Comparison of ENCODE assay signal across 15 cellular contexts in the genomic region with DNA sequence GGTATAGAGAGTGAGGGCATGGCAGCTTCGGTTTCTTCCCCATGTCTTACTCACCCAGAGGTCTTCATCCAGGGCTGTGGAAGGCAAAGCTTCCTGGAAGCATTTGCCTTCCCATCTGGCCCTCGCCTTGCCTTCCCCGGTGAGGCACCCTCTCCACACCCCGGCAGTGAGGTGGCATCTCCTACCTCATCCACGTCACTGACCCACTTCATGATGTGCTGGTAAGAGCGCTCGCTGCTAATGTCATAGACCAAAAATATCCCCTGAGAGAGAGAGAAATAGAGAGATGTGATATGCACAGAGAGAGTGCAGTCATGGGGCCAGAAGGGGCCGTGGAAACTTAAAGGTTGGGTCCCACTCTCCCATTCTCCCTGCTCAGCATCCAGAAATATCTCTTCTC. TPM values are rescaled to one million over a fixed set of nuclear protein-coding genes. Genes with fewer than 3 reads are reported as not detected.
A peak's percentile ranks its signal among the peaks of the same experiment; 100 is the strongest.
DNase-seq lines count a peak whose midpoint lies in the region; ATAC-seq and TF ChIP-seq lines count a peak whose summit lies in the region.
"Had no signal": no experiment of that assay in that cellular context is flagged by ENCODE, and none has a peak within 500 bp of the region (broad histone marks: within the 10 kb centered on the region; RNA-seq: fewer than 3 reads in every experiment).

No MANE protein-coding gene starts in this region.

- H3K27ac ChIP-seq in right cardiac atrium (ENCODE audit: low read length) (peak overlapping the region; percentile 87), gastrocnemius medialis (peak overlapping the region; percentile 90 to 97 (median 92)), breast epithelium (no peak overlapping the region)
- H3K27ac ChIP-seq: GM23248 had no signal

- no peak for ATAC-seq in activated T-helper 17 cell treated with anti-CD3 and anti-CD28 coated beads, Interleukin-2, amount 50 U/mL, for 72 hours (replicated peaks)
- ATAC-seq in right cardiac atrium, result peak; percentile 72 to 76
- ATAC-seq in gastrocnemius medialis, result peak; percentile 90 to 96
- ATAC-seq: GM12878, HCT116, K562 had no signal

- no peaks in the 10 kb centered on the region for H3K27me3 Mint-ChIP-seq in activated T-helper 17 cell treated with anti-CD3 and anti-CD28 coated beads, Interleukin-2, amount 50 U/mL, for 72 hours
- H3K27me3 Mint-ChIP-seq in immature natural killer cell (ENCODE audit: low read depth in 3 of 3), result no peaks in the 10 kb centered on the region

- peak overlapping the region; percentile 15 for H3K27ac Mint-ChIP-seq in activated T-helper 17 cell treated with anti-CD3 and anti-CD28 coated beads, Interleukin-2, amount 50 U/mL, for 72 hours
- H3K27ac Mint-ChIP-seq in immature natural killer cell, result no peak overlapping the region

- H3K27me3 ChIP-seq in right cardiac atrium (ENCODE audit: control insufficient read depth, insufficient read depth) (no peaks in the 10 kb centered on the region), gastrocnemius medialis (no peaks in the 10 kb centered on the region), breast epithelium (no peaks in the 10 kb centered on the region)

- H3K9me3 ChIP-seq in right cardiac atrium (ENCODE audit: control insufficient read depth, low read length) (no peaks in the 10 kb centered on the region), gastrocnemius medialis (no peaks in the 10 kb centered on the region), breast epithelium (no peaks in the 10 kb centered on the region)

- no peaks in the 10 kb centered on the region for H3K4me1 Mint-ChIP-seq in activated T-helper 17 cell treated with anti-CD3 and anti-CD28 coated beads, Interleukin-2, amount 50 U/mL, for 72 hours
- peaks cover 4 to 8% of the 10 kb centered on the region in 2 donors for H3K4me1 Mint-ChIP-seq in immature natural killer cell

- DNase-seq in head of caudate nucleus (peak in 34 of 42 donors; percentile 11 to 87 (median 62)), right cardiac atrium (peak; percentile 50 to 74 (median 50)), gastrocnemius medialis (peak; percentile 66 to 78), breast epithelium (ENCODE audit: low spot score in 2 of 2) (no peak), NCI-H345 (lab: John Stamatoyannopoulos, UW) (no peak), immature natural killer cell (no peak)
- DNase-seq: GM23248, NCI-H1436 treated with DMSO at 0.1 percent for 48 hours, NCI-H2081, NCI-H524 had no signal

- no peaks in the 10 kb centered on the region for H3K9me3 Mint-ChIP-seq in activated T-helper 17 cell treated with anti-CD3 and anti-CD28 coated beads, Interleukin-2, amount 50 U/mL, for 72 hours
- no peaks in the 10 kb centered on the region for H3K9me3 Mint-ChIP-seq in immature natural killer cell

- TF ChIP-seq POLR2A in gastrocnemius medialis (IDR thresholded peaks at IDR 0.05) (peak; percentile 60 to 73), breast epithelium (IDR thresholded peaks at IDR 0.05) (no peak)

- H3K4me1 ChIP-seq in right cardiac atrium (ENCODE audit: control insufficient read depth, insufficient read depth, low read length) (peaks cover 4% of the 10 kb centered on the region), gastrocnemius medialis (peaks cover 44 to 56% of the 10 kb centered on the region in 2 donors), breast epithelium (no peaks in the 10 kb centered on the region)

- H3K36me3 ChIP-seq in gastrocnemius medialis, result peaks cover 0 to 8% of the 10 kb centered on the region in 2 donors
- H3K36me3 ChIP-seq in breast epithelium, result no peaks in the 10 kb centered on the region

- H3K4me3 Mint-ChIP-seq in activated T-helper 17 cell treated with anti-CD3 and anti-CD28 coated beads, Interleukin-2, amount 50 U/mL, for 72 hours, result no peak overlapping the region
- no peak overlapping the region for H3K4me3 Mint-ChIP-seq in immature natural killer cell

- H3K36me3 Mint-ChIP-seq in activated T-helper 17 cell treated with anti-CD3 and anti-CD28 coated beads, Interleukin-2, amount 50 U/mL, for 72 hours (ENCODE audit: low read depth), result peaks cover 16% of the 10 kb centered on the region
- peaks cover 0 to 19% (median 7%) of the 10 kb centered on the region in 3 donors for H3K36me3 Mint-ChIP-seq in immature natural killer cell

- H3K4me3 ChIP-seq in right cardiac atrium (ENCODE audit: low read length), result peak overlapping the region; percentile 7
- H3K4me3 ChIP-seq in gastrocnemius medialis, result peak overlapping the region in 2 of 4 donors; percentile 19 to 25
- H3K4me3 ChIP-seq in breast epithelium, result no peak overlapping the region
- H3K4me3 ChIP-seq: GM12878, GM23248, K562 had no signal

- in situ Hi-C loops in gastrocnemius medialis (cut with MboI; ENCODE audit: low sequenced_read_pairs in 4 of 4), result no loop called here

- intact Hi-C loops in head of caudate nucleus (cut with DNase I), result no loop called here
- intact Hi-C loops in right cardiac atrium (cut with DNase I), result no loop called here
- intact Hi-C loops in gastrocnemius medialis (cut with DNase I; ENCODE audit: low total_unique reads), result no loop called here
- intact Hi-C loops in breast epithelium (cut with DNase I; ENCODE audit: low total_unique reads), result no loop called here

- TF ChIP-seq CTCF in gastrocnemius medialis (IDR thresholded peaks at IDR 0.05 in 4 of 5, conservative IDR thresholded peaks at IDR 0.05 in 1 of 5) (no peak), breast epithelium (IDR thresholded peaks at IDR 0.05) (no peak)

- WGBS in right cardiac atrium, result 75% methylated on average over 8 of the region's 8 CpGs

RNA-seq across cellular contexts. Expression of a gene that starts 8.3 kb away (rescaled TPM):
- not detected for total RNA-seq in activated T-helper 17 cell treated with anti-CD3 and anti-CD28 coated beads, Interleukin-2, amount 50 U/mL, for 72 hours
- not detected for total RNA-seq in right cardiac atrium
- 0.23 TPM for polyA plus RNA-seq in right cardiac atrium
- total RNA-seq in gastrocnemius medialis, result 1 to 10 TPM in 1 of 4 donors, under 1 TPM in 2, not detected in 1; 0.49 to 1.4 (median 0.61) TPM
- total RNA-seq in breast epithelium, result 1 to 10 TPM in 2 of 3 donors, not detected in 1; 4.4 to 7.5 TPM
- not detected for polyA plus RNA-seq in immature natural killer cell
- total RNA-seq: A673, GM12878, GM23248 had no signal
- polyA plus RNA-seq: GM12878, GM23248, K562 had no signal

RNA-seq across cellular contexts. Expression of a gene that starts 21.2 kb away (rescaled TPM):
- 1 to 10 TPM; 4.3 to 7.2 TPM for total RNA-seq in activated T-helper 17 cell treated with anti-CD3 and anti-CD28 coated beads, Interleukin-2, amount 50 U/mL, for 72 hours
- total RNA-seq in right cardiac atrium (10 to 100 TPM; 12.7 to 48.1 (median 16.9) TPM), gastrocnemius medialis (1 to 10 TPM in 2 of 4 donors, under 1 TPM in 2; 0.51 to 7.3 (median 2.0) TPM), breast epithelium (10 to 100 TPM in 2 of 3 donors, 1 to 10 TPM in 1; 1.3 to 24.0 (median 17.7) TPM)
- polyA plus RNA-seq in right cardiac atrium (29.5 TPM), immature natural killer cell (1 to 10 TPM in 2 of 3 donors, under 1 TPM in 1; 0.52 to 1.2 (median 1.1) TPM)

RNA-seq across cellular contexts. Expression of a gene that starts 35.8 kb away (rescaled TPM):
- total RNA-seq in activated T-helper 17 cell treated with anti-CD3 and anti-CD28 coated beads, Interleukin-2, amount 50 U/mL, for 72 hours, result 10 to 100 TPM; 24.7 to 47.1 TPM
- total RNA-seq in right cardiac atrium (10 to 100 TPM; 10.6 to 20.7 (median 15.3) TPM), gastrocnemius medialis (10 to 100 TPM in 3 of 4 donors, 1 to 10 TPM in 1; 6.1 to 40.6 (median 18.0) TPM), breast epithelium (10 to 100 TPM; 15.7 to 22.9 (median 18.9) TPM)
- polyA plus RNA-seq in right cardiac atrium (14.9 TPM), immature natural killer cell (1 to 10 TPM; 1.0 to 5.2 (median 1.6) TPM)

RNA-seq across cellular contexts. Expression of a gene that starts 36.6 kb away (rescaled TPM):
- total RNA-seq in activated T-helper 17 cell treated with anti-CD3 and anti-CD28 coated beads, Interleukin-2, amount 50 U/mL, for 72 hours, result 10 to 100 TPM; 53.8 to 56.0 TPM
- total RNA-seq in right cardiac atrium, result 100 to 1,000 TPM in 1 of 4 donors, 10 to 100 TPM in 3; 78.6 to 114 (median 92.7) TPM
- 55.5 TPM for polyA plus RNA-seq in right cardiac atrium
- 100 to 1,000 TPM in 1 of 4 donors, 10 to 100 TPM in 3; 47.9 to 108 (median 79.6) TPM for total RNA-seq in gastrocnemius medialis
- 100 to 1,000 TPM in 2 of 3 donors, 10 to 100 TPM in 1; 85.6 to 122 (median 102) TPM for total RNA-seq in breast epithelium
- 100 to 1,000 TPM in 2 of 3 donors, 10 to 100 TPM in 1; 87.8 to 140 (median 124) TPM for polyA plus RNA-seq in immature natural killer cell

Comparison
In these comparisons a context has a peak if more than half of its experiments do, and no peak if none do; other contexts are left out.
1. DNase-seq: peak in head of caudate nucleus (34 of 42), right cardiac atrium (3 of 3) and gastrocnemius medialis (2 of 2); none in breast epithelium (0 of 2), NCI-H345 (single experiment) and immature natural killer cell (0 of 3).
2. H3K27ac ChIP-seq: peak in right cardiac atrium (single experiment) and gastrocnemius medialis (4 of 4); none in breast epithelium (0 of 2).